23 cellular contexts compared by ENCODE assay signal in genomic region chr12:30930238-30931010, GRCh38. TPM values are rescaled to one million over a fixed set of nuclear protein-coding genes. Genes with fewer than 3 reads are reported as not detected.
DNase-seq lines count a peak whose midpoint lies in the region; ATAC-seq and TF ChIP-seq lines count a peak whose summit lies in the region.
"Had no signal": no experiment of that assay in that cellular context is flagged by ENCODE, and none has a peak within 500 bp of the region (broad histone marks: within the 10 kb centered on the region; RNA-seq: fewer than 3 reads in every experiment).

No MANE protein-coding gene starts in this region.

- peaks cover 4% of the 10 kb centered on the region for H3K36me3 Mint-ChIP-seq in endothelial cell (ENCODE audit: low read depth, unreplicated experiment)
- H3K36me3 Mint-ChIP-seq: stimulated activated naive B cell treated with anti-CD40 and anti-IgM and Interleukin-4, amounts not matched to agents 10 μg/mL and 1 μg/mL and 100 μg/mL, for 72 hours had no signal

- DNase-seq in DMS79 (lab: John Stamatoyannopoulos, UW): peak; percentile 70
- peak; percentile 49 for DNase-seq in NCI-H345 (lab: John Stamatoyannopoulos, UW)
- DNase-seq in endothelial cell (ENCODE audit: low spot score): no peak
- DNase-seq in ovary: no peak
- no peak for DNase-seq in KBM-7
- DNase-seq: activated CD4-positive, alpha-beta T cell treated with anti-CD3 and anti-CD28 coated beads, Interleukin-2, amount 50 U/mL, for 48 hours; activated gamma-delta T cell; CD4-positive, alpha-beta T cell; GF-D8; IMR-90; left cardiac atrium; MG63; NCI-H146; NCI-H2227 treated with DMSO at 0.1 percent for 48 hours; stimulated activated CD4-positive, alpha-beta T cell treated with anti-CD3 and anti-CD28 coated beads, Interleukin-2, amount 100 ng/mL, for 48 hours; stimulated activated naive B cell treated with anti-CD40 and anti-IgM and Interleukin-4, amounts not matched to agents 10 μg/mL and 1 μg/mL and 100 μg/mL, for 72 hours; T-helper 9 cell; testis had no signal

- TF ChIP-seq EP300 in ovary (IDR thresholded peaks at IDR 0.05): no peak

- H3K27ac ChIP-seq in muscle layer of duodenum (ENCODE audit: low read length): peak overlapping the region; percentile 46
- H3K27ac ChIP-seq in ovary: no peak overlapping the region
- H3K27ac ChIP-seq: testis had no signal

- peaks cover 0 to 19% of the 10 kb centered on the region in 2 donors for H3K4me1 ChIP-seq in muscle layer of duodenum (ENCODE audit: control insufficient read depth in 1 of 2, insufficient read depth in 2 of 2, low read length in 2 of 2)
- H3K4me1 ChIP-seq in ovary (ENCODE audit: insufficient read depth): no peaks in the 10 kb centered on the region
- H3K4me1 ChIP-seq: testis had no signal

- no peaks in the 10 kb centered on the region for H3K36me3 ChIP-seq in muscle layer of duodenum (ENCODE audit: control insufficient read depth in 1 of 2, insufficient read depth in 2 of 2, low read length in 2 of 2)
- no peaks in the 10 kb centered on the region for H3K36me3 ChIP-seq in ovary
- H3K36me3 ChIP-seq: MG63 had no signal

- H3K27me3 ChIP-seq in muscle layer of duodenum (ENCODE audit: low read depth, low read length): peaks cover 5% of the 10 kb centered on the region
- no peaks in the 10 kb centered on the region for H3K27me3 ChIP-seq in ovary
- H3K27me3 ChIP-seq: MG63, testis had no signal

- peaks cover 26% of the 10 kb centered on the region for H3K4me1 Mint-ChIP-seq in endothelial cell (ENCODE audit: unreplicated experiment)

- WGBS in ovary, 3 donors: 65 to 78% (median 76%) methylated on average over 12 of the region's 12 CpGs

- H3K4me3 ChIP-seq in muscle layer of duodenum (ENCODE audit: low read depth in 1 of 2, low read length in 2 of 2) (no peak overlapping the region), ovary (no peak overlapping the region)
- H3K4me3 ChIP-seq: MG63, testis had no signal

- TF ChIP-seq POLR2A in ovary (IDR thresholded peaks at IDR 0.05): no peak

- TF ChIP-seq CTCF in endothelial cell (IDR thresholded peaks at IDR 0.05; ENCODE audit: unreplicated experiment) (no peak), ovary (IDR thresholded peaks at IDR 0.05) (no peak)

- intact Hi-C loops in ovary (cut with DNase I): no loop called here

- no peaks in the 10 kb centered on the region for H3K9me3 ChIP-seq in muscle layer of duodenum (ENCODE audit: control insufficient read depth in 1 of 2, low read length in 2 of 2)
- H3K9me3 ChIP-seq in ovary: no peaks in the 10 kb centered on the region
- H3K9me3 ChIP-seq: MG63, testis had no signal

- H3K27ac Mint-ChIP-seq in endothelial cell (ENCODE audit: unreplicated experiment): peak overlapping the region; percentile 75
- H3K27ac Mint-ChIP-seq: CD4-positive, alpha-beta T cell; stimulated activated naive B cell treated with anti-CD40 and anti-IgM and Interleukin-4, amounts not matched to agents 10 μg/mL and 1 μg/mL and 100 μg/mL, for 72 hours; WTC11 had no signal

- no peak overlapping the region for H3K4me3 Mint-ChIP-seq in endothelial cell (ENCODE audit: unreplicated experiment)
- H3K4me3 Mint-ChIP-seq: CD4-positive, alpha-beta T cell; stimulated activated naive B cell treated with anti-CD40 and anti-IgM and Interleukin-4, amounts not matched to agents 10 μg/mL and 1 μg/mL and 100 μg/mL, for 72 hours; WTC11 had no signal

- H3K27me3 Mint-ChIP-seq in endothelial cell (ENCODE audit: unreplicated experiment): peaks cover 25% of the 10 kb centered on the region

- no peaks in the 10 kb centered on the region for H3K9me3 Mint-ChIP-seq in endothelial cell (ENCODE audit: unreplicated experiment)
- H3K9me3 Mint-ChIP-seq: CD4-positive, alpha-beta T cell had no signal

- ATAC-seq in HG03469 (IDR thresholded peaks at IDR 0.05; ENCODE audit: unreplicated experiment) (no peak), HG03175 (IDR thresholded peaks at IDR 0.05; ENCODE audit: unreplicated experiment) (no peak)
- ATAC-seq: left cardiac atrium; stimulated activated naive B cell treated with anti-CD40 and anti-IgM and Interleukin-4, amounts not matched to agents 10 μg/mL and 1 μg/mL and 100 μg/mL, for 72 hours; WTC11 had no signal

- in situ Hi-C loops in KBM-7 (cut with MboI; ENCODE audit: low pct_unique_long_range_greater_than_20kb, low sequenced_read_pairs): no loop called here

RNA-seq across cellular contexts. Expression of gene TSPAN11, which starts 3.9 kb away (rescaled TPM):
- total RNA-seq in endothelial cell (ENCODE audit: unreplicated experiment) (3.6 TPM), ovary (1 to 10 TPM in 4 of 7 donors, under 1 TPM in 3; 0.33 to 2.8 (median 1.5) TPM)
- polyA plus RNA-seq in ovary: 1 to 10 TPM in 1 of 2 donors, under 1 TPM in 1; 0.84 to 2.2 TPM
- total RNA-seq: CD4-positive, alpha-beta T cell; mononuclear cell had no signal

Comparison
In these comparisons a context has a peak if more than half of its experiments do, and no peak if none do; other contexts are left out.
1. DNase-seq: peak in DMS79 (single experiment) and NCI-H345 (single experiment); none in endothelial cell (single experiment), ovary (0 of 5) and KBM-7 (single experiment).